Comparison of ENCODE assay signal across 31 cellular contexts in the genomic region with DNA sequence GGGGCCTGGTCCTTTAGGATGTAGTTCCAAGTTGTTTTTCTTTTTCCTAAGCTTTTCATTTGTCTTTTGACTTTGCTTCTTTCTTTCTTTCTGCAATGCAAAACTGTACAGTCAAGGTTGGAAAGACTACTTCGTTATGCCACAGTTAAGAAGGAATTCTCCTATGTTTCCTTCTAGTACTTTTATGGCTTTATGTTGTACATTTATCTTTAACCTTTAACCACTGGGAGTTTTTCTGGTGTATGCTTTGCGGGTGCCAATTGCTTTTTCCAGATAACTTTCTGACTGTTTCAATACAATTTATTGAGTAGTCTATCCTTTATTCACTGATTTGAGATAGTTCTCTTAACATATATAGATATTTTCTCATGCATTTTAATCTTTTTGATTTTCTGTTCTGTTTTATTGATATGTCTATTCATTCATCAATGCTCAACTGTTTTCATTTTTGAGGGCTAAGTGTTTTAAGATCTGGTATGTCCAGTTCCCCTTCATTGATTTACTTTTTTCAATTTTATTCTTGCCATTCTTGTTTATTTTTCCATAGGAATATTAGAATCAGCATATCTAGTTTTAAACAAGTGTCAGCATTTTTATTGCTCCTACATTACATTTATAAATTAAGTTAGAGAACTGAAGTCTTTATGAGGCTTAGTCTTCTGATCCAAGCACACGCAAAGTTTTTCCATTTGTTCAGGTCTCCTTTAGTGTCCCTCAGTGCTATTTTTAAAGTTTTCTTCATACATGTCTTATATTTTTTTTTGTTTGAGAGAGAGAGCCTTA.
"Had no signal": no experiment of that assay in that cellular context is flagged by ENCODE, and none has a peak within 500 bp of the region (broad histone marks: within the 10 kb centered on the region; RNA-seq: fewer than 3 reads in every experiment).

No MANE protein-coding gene starts in this region.

- H3K27me3 ChIP-seq: ascending aorta, breast epithelium, cardiac muscle cell, dorsolateral prefrontal cortex had no signal

- FAIRE-seq: frontal cortex had no signal

- DNase-seq: activated CD4-positive, alpha-beta memory T cell treated with anti-CD3 and anti-CD28 coated beads, Interleukin-2, amount 10 ng/mL, durations not matched to agents 7 days and 5 days; activated CD4-positive, alpha-beta T cell treated with anti-CD3 and anti-CD28 coated beads for 1 hour; activated CD4-positive, alpha-beta T cell treated with anti-CD3 and anti-CD28 coated beads for 4 hours; activated CD4-positive, alpha-beta T cell treated with anti-CD3 and anti-CD28 coated beads, Interleukin-2, amount 10 ng/mL, durations not matched to agents 7 days and 5 days; activated CD4-positive, alpha-beta T cell treated with anti-CD3 and anti-CD28 coated beads, Interleukin-2, amount 50 U/mL, for 4 hours; activated CD8-positive, alpha-beta memory T cell treated with anti-CD3 and anti-CD28 coated beads, Interleukin-2, amount 50 U/mL, for 48 hours; activated gamma-delta T cell; activated naive CD4-positive, alpha-beta T cell; activated naive CD4-positive, alpha-beta T cell treated with anti-CD3 and anti-CD28 coated beads, Interleukin-2, amount 10 ng/mL, durations not matched to agents 7 days and 5 days; activated naive CD8-positive, alpha-beta T cell treated with anti-CD3 and anti-CD28 coated beads, Interleukin-2, amount 10 ng/mL, durations not matched to agents 7 days and 5 days; activated T-cell treated with anti-CD3 and anti-CD28 coated beads for 4 hours; activated T-cell treated with anti-CD3 and anti-CD28 coated beads, Interleukin-2, amount 50 U/mL, for 24 hours; activated T-cell treated with anti-CD3 and anti-CD28 coated beads, Interleukin-2, amount 50 U/mL, for 72 hours; central memory CD4-positive, alpha-beta T cell; cerebellar nuclear complex; dorsolateral prefrontal cortex; effector memory CD4-positive, alpha-beta T cell; endodermal cell; foreskin fibroblast; T-helper 2 cell had no signal

- H3K4me3 Mint-ChIP-seq: activated CD4-positive, alpha-beta memory T cell treated with anti-CD3 and anti-CD28 coated beads, Interleukin-2, amount 10 ng/mL, durations not matched to agents 7 days and 5 days; activated CD4-positive, alpha-beta T cell treated with anti-CD3 and anti-CD28 coated beads, Interleukin-2, amount 10 ng/mL, durations not matched to agents 7 days and 5 days; activated naive CD4-positive, alpha-beta T cell treated with anti-CD3 and anti-CD28 coated beads, Interleukin-2, amount 10 ng/mL, durations not matched to agents 7 days and 5 days; activated naive CD8-positive, alpha-beta T cell treated with anti-CD3 and anti-CD28 coated beads, Interleukin-2, amount 10 ng/mL, durations not matched to agents 7 days and 5 days; activated T-cell treated with anti-CD3 and anti-CD28 coated beads, Interleukin-2, amount 50 U/mL, for 24 hours; activated T-cell treated with anti-CD3 and anti-CD28 coated beads, Interleukin-2, amount 50 U/mL, for 72 hours; brain; dendritic cell treated with granulocyte-macrophage colony-stimulating factor and Interleukin-4, amounts not matched to agents 40 ng/mL and 50 ng/mL, for 4 days; endodermal cell; WTC11 had no signal

- H3K27ac ChIP-seq: ascending aorta, breast epithelium, cardiac muscle cell, coronary artery, dorsolateral prefrontal cortex, VCaP had no signal

- H3K4me3 ChIP-seq: ascending aorta, breast epithelium, cardiac muscle cell, coronary artery, dorsolateral prefrontal cortex had no signal

- H3K27ac Mint-ChIP-seq: activated CD4-positive, alpha-beta memory T cell treated with anti-CD3 and anti-CD28 coated beads, Interleukin-2, amount 10 ng/mL, durations not matched to agents 7 days and 5 days; activated CD4-positive, alpha-beta T cell treated with anti-CD3 and anti-CD28 coated beads, Interleukin-2, amount 10 ng/mL, durations not matched to agents 7 days and 5 days; activated naive CD4-positive, alpha-beta T cell treated with anti-CD3 and anti-CD28 coated beads, Interleukin-2, amount 10 ng/mL, durations not matched to agents 7 days and 5 days; activated naive CD4-positive, alpha-beta T cell treated with anti-CD3 and anti-CD28 coated beads, Interleukin-2, amount 50 U/mL, for 72 hours; activated naive CD8-positive, alpha-beta T cell treated with anti-CD3 and anti-CD28 coated beads, Interleukin-2, amount 10 ng/mL, durations not matched to agents 7 days and 5 days; activated T-cell treated with anti-CD3 and anti-CD28 coated beads, Interleukin-2, amount 50 U/mL, for 24 hours; activated T-cell treated with anti-CD3 and anti-CD28 coated beads, Interleukin-2, amount 50 U/mL, for 72 hours; brain; dendritic cell treated with granulocyte-macrophage colony-stimulating factor and Interleukin-4, amounts not matched to agents 40 ng/mL and 50 ng/mL, for 4 days; endodermal cell; WTC11 had no signal

- ATAC-seq: activated naive CD4-positive, alpha-beta T cell treated with anti-CD3 and anti-CD28 coated beads, Interleukin-2, amount 50 U/mL, for 72 hours; activated T-cell treated with anti-CD3 and anti-CD28 coated beads, Interleukin-2, amount 50 U/mL, for 72 hours; esophagus mucosa; WTC11 had no signal

- H3K4me1 Mint-ChIP-seq: activated CD4-positive, alpha-beta memory T cell treated with anti-CD3 and anti-CD28 coated beads, Interleukin-2, amount 10 ng/mL, durations not matched to agents 7 days and 5 days; activated CD4-positive, alpha-beta T cell treated with anti-CD3 and anti-CD28 coated beads, Interleukin-2, amount 10 ng/mL, durations not matched to agents 7 days and 5 days; activated naive CD4-positive, alpha-beta T cell treated with anti-CD3 and anti-CD28 coated beads, Interleukin-2, amount 10 ng/mL, durations not matched to agents 7 days and 5 days; activated naive CD8-positive, alpha-beta T cell treated with anti-CD3 and anti-CD28 coated beads, Interleukin-2, amount 10 ng/mL, durations not matched to agents 7 days and 5 days; brain; endodermal cell; WTC11 had no signal

- H3K4me1 ChIP-seq: ascending aorta, breast epithelium had no signal

- H3K36me3 ChIP-seq: ascending aorta, breast epithelium, cardiac muscle cell had no signal

- H3K27me3 Mint-ChIP-seq: activated T-cell treated with anti-CD3 and anti-CD28 coated beads, Interleukin-2, amount 50 U/mL, for 24 hours; brain; dendritic cell treated with granulocyte-macrophage colony-stimulating factor and Interleukin-4, amounts not matched to agents 40 ng/mL and 50 ng/mL, for 4 days had no signal
